Comparison of ENCODE assay signal across 9 cellular contexts in the genomic region with DNA sequence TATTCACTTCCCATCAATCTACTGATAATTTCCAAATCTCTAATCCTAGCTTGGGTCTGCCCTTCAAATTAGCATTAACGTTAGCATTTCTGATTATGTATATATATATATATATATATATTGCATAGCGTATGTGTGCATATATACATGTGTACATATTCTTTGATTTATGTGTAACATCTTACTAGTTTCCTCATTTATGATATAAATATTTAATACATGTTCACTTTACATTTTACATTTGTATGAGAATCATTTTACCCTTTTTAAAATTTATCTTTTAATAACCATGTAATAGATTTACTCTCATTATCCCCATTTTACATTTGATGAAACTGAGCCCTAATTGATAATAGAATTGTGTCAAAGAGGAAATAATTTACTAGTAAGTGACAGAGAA.
"Had no signal": no experiment of that assay in that cellular context is flagged by ENCODE, and none has a peak within 500 bp of the region (broad histone marks: within the 10 kb centered on the region; RNA-seq: fewer than 3 reads in every experiment).

No MANE protein-coding gene starts in this region.

- H3K27ac ChIP-seq: VCaP, WERI-Rb-1 had no signal

- ATAC-seq: activated CD4-positive, alpha-beta T cell treated with anti-CD3 and anti-CD28 coated beads for 36 hours; activated CD4-positive, CD25-positive, alpha-beta regulatory T cell treated with anti-CD3 and anti-CD28 coated beads, Interleukin-2, amount 50 U/mL, for 24 hours; activated CD8-positive, alpha-beta memory T cell treated with anti-CD3 and anti-CD28 coated beads, Interleukin-2, amount 10 ng/mL, durations not matched to agents 7 days and 5 days; activated CD8-positive, alpha-beta T cell treated with anti-CD3 and anti-CD28 coated beads for 36 hours; activated CD8-positive, alpha-beta T cell treated with anti-CD3 and anti-CD28 coated beads, Interleukin-2, amount 10 ng/mL, durations not matched to agents 7 days and 5 days; T-helper 17 cell; WTC11 had no signal

- H3K36me3 ChIP-seq: WERI-Rb-1 had no signal
